4 cellular contexts compared by ENCODE assay signal in the genomic region with DNA sequence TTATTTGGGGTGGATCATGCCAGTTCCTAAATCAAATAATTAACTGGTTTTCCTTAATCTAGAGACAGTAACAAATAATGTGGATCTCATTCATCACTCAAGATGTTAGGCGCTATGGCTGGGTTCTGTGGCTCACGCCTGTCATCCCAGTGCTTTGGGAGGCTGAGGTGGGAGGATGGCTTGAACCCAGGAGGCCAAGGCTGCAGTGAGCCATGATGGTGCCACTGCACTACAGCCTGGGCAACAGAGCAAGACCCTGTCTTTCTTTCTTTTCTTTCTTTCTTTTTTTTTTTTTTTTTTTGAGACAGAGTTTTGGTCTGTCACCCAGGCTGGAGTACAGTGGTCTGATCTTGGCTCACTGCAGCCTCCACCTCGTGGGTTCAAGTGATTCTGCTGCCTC. TPM values are rescaled to one million over a fixed set of nuclear protein-coding genes. Genes with fewer than 3 reads are reported as not detected.
"Had no signal": no experiment of that assay in that cellular context is flagged by ENCODE, and none has a peak within 500 bp of the region (broad histone marks: within the 10 kb centered on the region; RNA-seq: fewer than 3 reads in every experiment).

No MANE protein-coding gene starts in this region.

RNA-seq across cellular contexts. Expression of a gene that starts 23.3 kb away (rescaled TPM):
- total RNA-seq: colonic mucosa, dermis blood vessel endothelial cell, fibroblast of villous mesenchyme, gastrocnemius medialis had no signal
